Comparison of ENCODE assay signal across 7 cellular contexts in the genomic region with DNA sequence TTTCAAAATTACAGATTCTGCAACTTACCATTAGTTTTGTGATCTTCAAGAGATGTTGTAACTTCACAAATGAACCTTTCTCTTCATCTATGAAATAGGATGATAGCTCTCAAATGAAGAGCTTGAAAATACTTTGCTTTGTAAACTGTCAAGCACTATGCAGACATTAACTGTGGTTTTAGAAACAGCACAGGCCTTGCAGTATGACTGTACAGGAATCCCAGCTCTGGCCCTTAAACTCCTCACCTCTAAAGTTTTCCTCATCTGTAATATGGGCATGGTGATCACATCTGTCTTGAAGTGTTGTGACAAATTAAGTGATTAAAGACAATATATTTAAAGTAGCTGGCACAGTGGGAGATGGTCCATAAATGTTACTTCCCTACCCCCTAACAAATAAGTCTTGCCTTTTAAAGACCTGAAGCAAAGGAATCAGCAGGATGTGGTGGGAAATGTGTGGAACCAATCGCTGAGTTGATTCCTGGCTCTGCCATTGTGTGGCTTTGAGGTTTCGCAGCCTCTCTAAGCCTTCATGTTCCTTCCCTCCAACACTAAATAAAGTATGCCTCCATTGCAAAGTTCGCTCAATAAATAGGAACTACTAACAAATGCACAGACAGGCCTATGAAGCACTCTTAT. TPM values are rescaled to one million over a fixed set of nuclear protein-coding genes. Genes with fewer than 3 reads are reported as not detected.
DNase-seq lines count a peak whose midpoint lies in the region; ATAC-seq and TF ChIP-seq lines count a peak whose summit lies in the region.

No MANE protein-coding gene starts in this region.

- no peaks in the 10 kb centered on the region for H4K20me1 ChIP-seq in GM23338 (replicated peaks; ENCODE audit: insufficient read depth)

- H3K4me1 ChIP-seq in GM23338 (ENCODE audit: insufficient read depth) = peaks cover 23% of the 10 kb centered on the region
- H3K4me1 ChIP-seq in RWPE2 (ENCODE audit: insufficient read depth, poor library complexity, severe bottlenecking) = peaks cover 35% of the 10 kb centered on the region

- H3K4me3 ChIP-seq in GM23338 (peak overlapping the region; percentile 74), RWPE2 (ENCODE audit: severe bottlenecking) (no peak overlapping the region)

- peaks cover 3% of the 10 kb centered on the region; the same call in 1 of the 2 replicates for H3K9me2 ChIP-seq in GM23338 (ENCODE audit: insufficient read depth)

- 0 out of 3 replicates have a peak, but pooled peaks cover 3% of the 10 kb centered on the region for H3K36me3 Mint-ChIP-seq in GM23338 (ENCODE audit: low read depth)
- H3K36me3 Mint-ChIP-seq in stimulated activated naive CD8-positive, alpha-beta T cell treated with anti-CD3 and anti-CD28 coated beads, Interleukin-15, Interleukin-2, amounts not matched to agents 100 ng/mL and 50 ng/mL, for 24 hours (ENCODE audit: low read depth) = no peaks in the 10 kb centered on the region

- peaks cover 27% of the 10 kb centered on the region; the same call in 1 of the 2 replicates for H3F3A ChIP-seq in GM23338 (replicated peaks; ENCODE audit: low read depth)

- peak overlapping the region; percentile 85 for H3K4me2 ChIP-seq in GM23338

- TF ChIP-seq CTCF in GM23338 (conservative IDR thresholded peaks at IDR 0.05; ENCODE audit: low read depth in 2 of 2) (no peak), RWPE2 (IDR thresholded peaks at IDR 0.05; ENCODE audit: poor library complexity, severe bottlenecking) (no peak)

- peaks cover 16% of the 10 kb centered on the region; the same call in 1 of the 2 replicates for H3K27me3 ChIP-seq in GM23338 (ENCODE audit: insufficient read depth)
- H3K27me3 ChIP-seq in RWPE2 (ENCODE audit: insufficient read depth, poor library complexity, severe bottlenecking) = no peaks in the 10 kb centered on the region

- peaks cover 27% of the 10 kb centered on the region for H3K4me1 Mint-ChIP-seq in GM23338
- H3K4me1 Mint-ChIP-seq in stimulated activated naive CD8-positive, alpha-beta T cell treated with anti-CD3 and anti-CD28 coated beads, Interleukin-15, Interleukin-2, amounts not matched to agents 100 ng/mL and 50 ng/mL, for 24 hours (ENCODE audit: low read depth) = peaks cover 74% of the 10 kb centered on the region

- peaks cover 12% of the 10 kb centered on the region for H3K27me3 Mint-ChIP-seq in GM23338 (ENCODE audit: insufficient read depth, low read depth, poor library complexity)
- H3K27me3 Mint-ChIP-seq in stimulated activated naive CD8-positive, alpha-beta T cell treated with anti-CD3 and anti-CD28 coated beads, Interleukin-15, Interleukin-2, amounts not matched to agents 100 ng/mL and 50 ng/mL, for 24 hours = no peaks in the 10 kb centered on the region

- H3K36me3 ChIP-seq in GM23338 (ENCODE audit: insufficient read depth) (no peaks in the 10 kb centered on the region), RWPE2 (ENCODE audit: low read depth) (no peaks in the 10 kb centered on the region)

- peak overlapping the region; percentile 87; the same call in 1 of the 2 replicates for H2AFZ ChIP-seq in GM23338

- H3K9me3 ChIP-seq in RWPE2 (ENCODE audit: severe bottlenecking) = no peaks in the 10 kb centered on the region

- peak overlapping the region; percentile 76 for H3K4me3 Mint-ChIP-seq in GM23338
- peak overlapping the region; percentile 68 for H3K4me3 Mint-ChIP-seq in stimulated activated naive CD8-positive, alpha-beta T cell treated with anti-CD3 and anti-CD28 coated beads, Interleukin-15, Interleukin-2, amounts not matched to agents 100 ng/mL and 50 ng/mL, for 24 hours

- no peaks in the 10 kb centered on the region for H3K9me3 Mint-ChIP-seq in GM23338
- H3K9me3 Mint-ChIP-seq in stimulated activated naive CD8-positive, alpha-beta T cell treated with anti-CD3 and anti-CD28 coated beads, Interleukin-15, Interleukin-2, amounts not matched to agents 100 ng/mL and 50 ng/mL, for 24 hours = no peaks in the 10 kb centered on the region

- peak; percentile 40 for DNase-seq in GM23338 (ENCODE audit: low spot score)
- no peak for DNase-seq in RWPE2 (ENCODE audit: low spot score)
- peak; percentile 57 for DNase-seq in foreskin melanocyte
- no peak for DNase-seq in T-helper 9 cell
- no peak for DNase-seq in activated CD4-positive, alpha-beta T cell treated with anti-CD3 and anti-CD28 coated beads for 4 hours

- H3K27ac Mint-ChIP-seq in GM23338 = peak overlapping the region; percentile 80
- H3K27ac Mint-ChIP-seq in stimulated activated naive CD8-positive, alpha-beta T cell treated with anti-CD3 and anti-CD28 coated beads, Interleukin-15, Interleukin-2, amounts not matched to agents 100 ng/mL and 50 ng/mL, for 24 hours = peak overlapping the region; percentile 93

- ATAC-seq in GM23338 = peak; percentile 6
- no peak for ATAC-seq in RWPE2 (ENCODE audit: low read depth)
- no peak for ATAC-seq in HG02763 (IDR thresholded peaks at IDR 0.05; ENCODE audit: unreplicated experiment)

- H3K79me2 ChIP-seq in GM23338 (replicated peaks; ENCODE audit: insufficient read depth) = no peaks in the 10 kb centered on the region

- H3K27ac ChIP-seq in GM23338 (ENCODE audit: low read depth) = peak overlapping the region; percentile 86
- H3K27ac ChIP-seq in RWPE2 (ENCODE audit: poor library complexity, severe bottlenecking) = peak overlapping the region; percentile 88

TF ChIP-seq in GM23338, 12 proteins besides CTCF, POLR2A, EP300 and RAD21 (continues in another document):
- TF ChIP-seq ZNF462 (CRISPR knock-in tag; IDR thresholded peaks at IDR 0.05) (no peak), NANOG (IDR thresholded peaks at IDR 0.05; ENCODE audit: borderline replicate concordance) (no peak)
- TF ChIP-seq, protein P1, sequence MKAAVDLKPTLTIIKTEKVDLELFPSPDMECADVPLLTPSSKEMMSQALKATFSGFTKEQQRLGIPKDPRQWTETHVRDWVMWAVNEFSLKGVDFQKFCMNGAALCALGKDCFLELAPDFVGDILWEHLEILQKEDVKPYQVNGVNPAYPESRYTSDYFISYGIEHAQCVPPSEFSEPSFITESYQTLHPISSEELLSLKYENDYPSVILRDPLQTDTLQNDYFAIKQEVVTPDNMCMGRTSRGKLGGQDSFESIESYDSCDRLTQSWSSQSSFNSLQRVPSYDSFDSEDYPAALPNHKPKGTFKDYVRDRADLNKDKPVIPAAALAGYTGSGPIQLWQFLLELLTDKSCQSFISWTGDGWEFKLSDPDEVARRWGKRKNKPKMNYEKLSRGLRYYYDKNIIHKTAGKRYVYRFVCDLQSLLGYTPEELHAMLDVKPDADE (IDR thresholded peaks at IDR 0.05) = no peak

RNA-seq across cellular contexts. Expression of gene PTP4A2, which starts 5.5 kb away (rescaled TPM):
- total RNA-seq in GM23338 (2014; rRNA removed; shearing (Covaris generic)) = 260 and 354 TPM in 2 replicates
- 138 and 153 TPM in 2 replicates for polyA plus RNA-seq in GM23338 (2016; fragmentation: Nextera tagmentation; extraction: Ambion mirVana)

Comparison
In these comparisons a context has a peak if more than half of its experiments do, and no peak if none do; other contexts are left out.
1. DNase-seq: peak in GM23338 (single experiment) and foreskin melanocyte (single experiment); none in RWPE2 (single experiment), T-helper 9 cell (single experiment) and activated CD4-positive, alpha-beta T cell treated with anti-CD3 and anti-CD28 coated beads for 4 hours (0 of 2).